ENCODE assay signal across 1 cellular context in genomic region chr21:35984654-35985366, GRCh38.
TF ChIP-seq lines count a peak whose summit lies in the region.

No MANE protein-coding gene starts in this region.

TF ChIP-seq in HepG2, 621 proteins besides CTCF, POLR2A, EP300 and RAD21 (continued from another document and continues in another):
- TF ChIP-seq IKZF4 (CRISPR knock-in tag; IDR thresholded peaks at IDR 0.05; ENCODE audit: borderline replicate concordance, low read depth, not compliant biosample characterization): no peak
- no peak for TF ChIP-seq HOMEZ (CRISPR knock-in tag; IDR thresholded peaks at IDR 0.05; ENCODE audit: low read depth)
- no peak for TF ChIP-seq HMGA1 (CRISPR knock-in tag; conservative IDR thresholded peaks at IDR 0.05)
- no peak for TF ChIP-seq ZNF841 (CRISPR knock-in tag; IDR thresholded peaks at IDR 0.05; ENCODE audit: borderline replicate concordance)
- no peak for TF ChIP-seq JUND (CRISPR knock-in tag; IDR thresholded peaks at IDR 0.05)
- TF ChIP-seq ZNF260 (CRISPR knock-in tag; IDR thresholded peaks at IDR 0.05; ENCODE audit: borderline replicate concordance, low read depth): no peak
- TF ChIP-seq ZNF383 (CRISPR knock-in tag; IDR thresholded peaks at IDR 0.05; ENCODE audit: borderline replicate concordance): no peak
- no peak for TF ChIP-seq HNRNPK (IDR thresholded peaks at IDR 0.05; ENCODE audit: low read depth, low read length, poor library complexity, severe bottlenecking)
- no peak for TF ChIP-seq ELF1 (CRISPR knock-in tag; IDR thresholded peaks at IDR 0.05)
- no peak for TF ChIP-seq STAT6 (CRISPR knock-in tag; IDR thresholded peaks at IDR 0.05; ENCODE audit: borderline replicate concordance)
- no peak for TF ChIP-seq GLI4 (CRISPR knock-in tag; IDR thresholded peaks at IDR 0.05; ENCODE audit: borderline replicate concordance)
- peak; percentile 51; the same call in 1 of the 2 replicates for TF ChIP-seq ZNF652 (CRISPR knock-in tag; IDR thresholded peaks at IDR 0.05; ENCODE audit: borderline replicate concordance, low read depth)
- no peak for TF ChIP-seq ZNF619 (CRISPR knock-in tag; IDR thresholded peaks at IDR 0.05)
- no peak for TF ChIP-seq JDP2 (CRISPR knock-in tag; IDR thresholded peaks at IDR 0.05; ENCODE audit: borderline replicate concordance)
- no peak for TF ChIP-seq ZNF138 (CRISPR knock-in tag; IDR thresholded peaks at IDR 0.05; ENCODE audit: low read depth)
- no peak for TF ChIP-seq MEIS2 (CRISPR knock-in tag; IDR thresholded peaks at IDR 0.05)
- peak; percentile 77 for TF ChIP-seq FOXP4 (CRISPR knock-in tag; IDR thresholded peaks at IDR 0.05)
- TF ChIP-seq ZNF670 (CRISPR knock-in tag; IDR thresholded peaks at IDR 0.05; ENCODE audit: borderline replicate concordance): no peak
- TF ChIP-seq YEATS4 (CRISPR knock-in tag; IDR thresholded peaks at IDR 0.05; ENCODE audit: borderline replicate concordance): 0 out of 2 replicates have a peak, but pooled peaks have one; percentile 31
- TF ChIP-seq CENPX (CRISPR knock-in tag; IDR thresholded peaks at IDR 0.05): no peak
- TF ChIP-seq RARA (CRISPR knock-in tag; IDR thresholded peaks at IDR 0.05): peak; percentile 71
- no peak for TF ChIP-seq ZFP1 (CRISPR knock-in tag; IDR thresholded peaks at IDR 0.05)
- no peak for TF ChIP-seq DZIP1 (CRISPR knock-in tag; IDR thresholded peaks at IDR 0.05)
- no peak for TF ChIP-seq ZKSCAN5 (CRISPR knock-in tag; IDR thresholded peaks at IDR 0.05)
- TF ChIP-seq NFRKB (IDR thresholded peaks at IDR 0.05): no peak
- TF ChIP-seq KDM5A (IDR thresholded peaks at IDR 0.05; ENCODE audit: borderline replicate concordance, low read length): no peak
- TF ChIP-seq ZNF768 (CRISPR knock-in tag; IDR thresholded peaks at IDR 0.05): no peak
- no peak for TF ChIP-seq ZNF513 (CRISPR knock-in tag; conservative IDR thresholded peaks at IDR 0.05)
- TF ChIP-seq BCL3 (CRISPR knock-in tag; IDR thresholded peaks at IDR 0.05): no peak
- TF ChIP-seq RARG (CRISPR knock-in tag; IDR thresholded peaks at IDR 0.05; ENCODE audit: low read depth): no peak
- TF ChIP-seq AFF4 (CRISPR knock-in tag; IDR thresholded peaks at IDR 0.05): no peak
- no peak for TF ChIP-seq RORA (CRISPR knock-in tag; IDR thresholded peaks at IDR 0.05)
- TF ChIP-seq RBM22 (optimal IDR thresholded peaks at IDR 0.05; ENCODE audit: low read length): no peak
- no peak for TF ChIP-seq ZNF615 (CRISPR knock-in tag; IDR thresholded peaks at IDR 0.05; ENCODE audit: borderline replicate concordance)
- no peak for TF ChIP-seq ZNF552 (CRISPR knock-in tag; IDR thresholded peaks at IDR 0.05; ENCODE audit: borderline replicate concordance)
- TF ChIP-seq IKZF1 (IDR thresholded peaks at IDR 0.05): no peak
- TF ChIP-seq NFKBIZ (CRISPR knock-in tag; IDR thresholded peaks at IDR 0.05): no peak
- no peak for TF ChIP-seq ZNF570 (CRISPR knock-in tag; IDR thresholded peaks at IDR 0.05; ENCODE audit: borderline replicate concordance)
- TF ChIP-seq CSRNP2 (CRISPR knock-in tag; conservative IDR thresholded peaks at IDR 0.05; ENCODE audit: low read depth): no peak
- TF ChIP-seq ZBED4 (CRISPR knock-in tag; IDR thresholded peaks at IDR 0.05; ENCODE audit: borderline replicate concordance): no peak; the same call in 1 of the 2 replicates
- TF ChIP-seq BCL6 (CRISPR knock-in tag; IDR thresholded peaks at IDR 0.05): peak; percentile 77
- peak; percentile 69 for TF ChIP-seq MED1 (CRISPR knock-in tag; IDR thresholded peaks at IDR 0.05)
